Comparison of ENCODE assay signal across 8 cellular contexts in genomic region chr7:45768516-45769394, GRCh38.
A peak's percentile ranks its signal among the peaks of the same experiment; 100 is the strongest.
DNase-seq lines count a peak whose midpoint lies in the region; ATAC-seq and TF ChIP-seq lines count a peak whose summit lies in the region.
"Not testable (repeated sequence)": the region's sequence is repeated elsewhere in the genome, so short reads cannot be mapped to it uniquely, and the experiment has no call there.

No MANE protein-coding gene starts in this region.

- H3K27ac Mint-ChIP-seq in T-helper 17 cell: peak overlapping the region; percentile 95

- not testable (repeated sequence) for H3K4me1 ChIP-seq in ascending aorta; right cardiac atrium (ENCODE audit: control insufficient read depth, insufficient read depth, low read length); uterus

- ATAC-seq in GM18499 (IDR thresholded peaks at IDR 0.05; ENCODE audit: insufficient read depth, unreplicated experiment): peak; percentile 96
- peak; percentile 99 for ATAC-seq in HG02938 (IDR thresholded peaks at IDR 0.05; ENCODE audit: unreplicated experiment)
- ATAC-seq in T-helper 17 cell: peak; percentile 98
- ATAC-seq in right cardiac atrium: peak; percentile 100

- TF ChIP-seq POLR2A in uterus (IDR thresholded peaks at IDR 0.05): peak; percentile 81 to 84

- intact Hi-C loops in ascending aorta (cut with DNase I): loop anchor here (10.0 kb wide), 1 partner anchor 986 kb away; no protein-coding TSS in a partner anchor
- intact Hi-C loops in right cardiac atrium (cut with DNase I); uterus (cut with DNase I; ENCODE audit: low total_unique reads): not testable (repeated sequence)

- not testable (repeated sequence) for TF ChIP-seq CTCF in ascending aorta (IDR thresholded peaks at IDR 0.05)
- TF ChIP-seq CTCF in uterus (IDR thresholded peaks at IDR 0.05): peak in 1 of 4 experiments; percentile 35

- H3K4me3 Mint-ChIP-seq in T-helper 17 cell: peak overlapping the region; percentile 89

- H3K27me3 Mint-ChIP-seq in T-helper 17 cell: not testable (repeated sequence)

- not testable (repeated sequence) for H3K27me3 ChIP-seq in ascending aorta; right cardiac atrium (ENCODE audit: control insufficient read depth, insufficient read depth); uterus

- peak overlapping the region; percentile 82 to 92 for H3K4me3 ChIP-seq in ascending aorta
- peak overlapping the region; percentile 77 for H3K4me3 ChIP-seq in right cardiac atrium (ENCODE audit: low read length)
- H3K4me3 ChIP-seq in uterus: peak overlapping the region; percentile 66 to 86

- not testable (repeated sequence) for H3K36me3 Mint-ChIP-seq in T-helper 17 cell (ENCODE audit: low read depth)

- not testable (repeated sequence) for H3K9me3 ChIP-seq in T-helper 17 cell (ENCODE audit: control insufficient read depth, low read length, poor library complexity, severe bottlenecking); ascending aorta; right cardiac atrium (ENCODE audit: control insufficient read depth, low read length); uterus

- not testable (repeated sequence) for H3K36me3 ChIP-seq in ascending aorta, uterus

- H3K27ac ChIP-seq in ascending aorta (peak overlapping the region; percentile 89 to 94), right cardiac atrium (ENCODE audit: low read length) (peak overlapping the region; percentile 95), uterus (peak overlapping the region; percentile 75 to 86)

- DNase-seq in NCI-H1694 treated with DMSO at 0.1 percent for 48 hours (lab: John Stamatoyannopoulos, UW): peak; percentile 90
- peak; percentile 90 to 97 (median 91) for DNase-seq in T-helper 17 cell
- DNase-seq in ascending aorta (ENCODE audit: low spot score in 2 of 2): peak; percentile 94 to 100
- peak; percentile 99 to 100 (median 100) for DNase-seq in right cardiac atrium
- peak; percentile 95 for DNase-seq in pulmonary artery endothelial cell (ENCODE audit: low read depth, low spot score)
- peak; percentile 97 for DNase-seq in uterus

- not testable (repeated sequence) for H3K4me1 Mint-ChIP-seq in T-helper 17 cell

- under 1% methylated on average over 72 of the region's 72 CpGs for WGBS in right cardiac atrium

Comparison
In these comparisons a context has a peak if more than half of its experiments do, and no peak if none do; other contexts are left out.
1. Peak in every context shown above with its lines: DNase-seq, ATAC-seq, H3K4me3 ChIP-seq and H3K27ac ChIP-seq.